ENCODE assay signal across 1 cellular context in genomic region chr4:15694431-15694830, GRCh38.
TF ChIP-seq lines count a peak whose summit lies in the region.

No MANE protein-coding gene starts in this region.

TF ChIP-seq in A549, 52 proteins besides CTCF, POLR2A, EP300 and RAD21 (continued from another document):
- TF ChIP-seq HMGXB4 (CRISPR knock-in tag; IDR thresholded peaks at IDR 0.05; ENCODE audit: borderline replicate concordance) (no peak), BCL3 (IDR thresholded peaks at IDR 0.05) (no peak), KDM1A (IDR thresholded peaks at IDR 0.05; ENCODE audit: low read depth) (no peak), TP53 (CRISPR knock-in tag; IDR thresholded peaks at IDR 0.05) (no peak)
